In the genomic region with DNA sequence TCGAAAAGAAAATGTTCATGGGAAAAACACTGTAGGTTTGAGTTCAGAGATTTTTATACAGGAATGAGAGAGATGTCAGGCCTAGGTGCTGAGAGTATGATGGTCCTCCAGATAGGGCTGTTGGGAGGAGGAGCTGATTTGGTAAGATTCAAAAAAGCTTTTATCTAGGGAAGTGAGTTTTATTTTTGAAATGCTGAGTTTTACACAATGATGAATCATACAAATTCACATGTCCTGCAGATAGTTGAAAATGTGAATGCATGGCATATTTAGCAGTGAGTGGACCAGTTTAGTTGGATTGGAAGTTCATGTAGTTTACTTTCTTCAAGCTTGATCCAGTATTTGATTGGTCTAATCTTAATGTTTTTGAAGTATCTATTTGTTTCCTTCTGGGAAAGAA, we compare ENCODE assay signal across 26 cellular contexts.
DNase-seq lines count a peak whose midpoint lies in the region; ATAC-seq, FAIRE-seq and TF ChIP-seq lines count a peak whose summit lies in the region.
"Had no signal": no experiment of that assay in that cellular context is flagged by ENCODE, and none has a peak within 500 bp of the region (broad histone marks: within the 10 kb centered on the region; RNA-seq: fewer than 3 reads in every experiment).

No MANE protein-coding gene starts in this region.

- H3K27me3 ChIP-seq in breast epithelium (no peaks in the 10 kb centered on the region), astrocyte (ENCODE audit: insufficient read depth, low read length) (no peaks in the 10 kb centered on the region), neuronal stem cell (ENCODE audit: control insufficient read depth in 3 of 3, insufficient read depth in 3 of 3, low read depth in 1 of 3, low read length in 3 of 3) (no peaks in the 10 kb centered on the region), aorta (ENCODE audit: control insufficient read depth in 1 of 2, insufficient read depth in 2 of 2, low read length in 1 of 2) (no peaks in the 10 kb centered on the region)
- H3K27me3 ChIP-seq: adrenal gland, colonic mucosa had no signal

- H3K9ac ChIP-seq in astrocyte (ENCODE audit: low read length) (no peak overlapping the region), neuronal stem cell (ENCODE audit: low read depth, low read length, poor library complexity) (no peak overlapping the region)

- peak overlapping the region; percentile 41 for H3K4me2 ChIP-seq in astrocyte (ENCODE audit: low read length)
- no peak overlapping the region for H3K4me2 ChIP-seq in neuronal stem cell (ENCODE audit: insufficient read depth, low read length, poor library complexity, severe bottlenecking)

- no peak overlapping the region for H3K18ac ChIP-seq in neuronal stem cell (ENCODE audit: low read length)

- H3K4me1 Mint-ChIP-seq in MCF 10A (ENCODE audit: insufficient read depth, unreplicated experiment) (no peaks in the 10 kb centered on the region), astrocyte (ENCODE audit: low read depth, unreplicated experiment) (peaks cover 27% of the 10 kb centered on the region)

- H3K36me3 Mint-ChIP-seq in MCF 10A (ENCODE audit: insufficient read depth, unreplicated experiment) (peaks cover 14% of the 10 kb centered on the region), astrocyte (ENCODE audit: low read depth, unreplicated experiment) (no peaks in the 10 kb centered on the region)
- H3K36me3 Mint-ChIP-seq: naive thymus-derived CD8-positive, alpha-beta T cell; type B pancreatic cell had no signal

- no peak overlapping the region for H3K4me3 Mint-ChIP-seq in MCF 10A (ENCODE audit: unreplicated experiment)
- H3K4me3 Mint-ChIP-seq in astrocyte (ENCODE audit: unreplicated experiment), result no peak overlapping the region
- H3K4me3 Mint-ChIP-seq: CD4-positive, alpha-beta T cell; naive thymus-derived CD8-positive, alpha-beta T cell; T-helper 17 cell; type B pancreatic cell had no signal

- H2AK5ac ChIP-seq in neuronal stem cell (ENCODE audit: low read depth, low read length), result no peak overlapping the region

- WGBS in neuronal stem cell (ENCODE audit: extremely low coverage in 2 of 2, insufficient read length in 2 of 2, insufficient replicate concordance in 1 of 2), 2 donors, result no CpG with 5 or more reads among the region's 1 CpG
- 80 to 90% methylated on average over 1 of the region's 1 CpG for WGBS in aorta, 2 donors

- intact Hi-C loops in MCF 10A (cut with micrococcal nuclease), result no loop called here
- intact Hi-C loops in breast epithelium (cut with DNase I; ENCODE audit: low total_unique reads), result no loop called here
- intact Hi-C loops in aorta (cut with DNase I), result no loop called here

- TF ChIP-seq POLR2A in breast epithelium (IDR thresholded peaks at IDR 0.05), result no peak

- H3K36me3 ChIP-seq in breast epithelium, result no peaks in the 10 kb centered on the region
- H3K36me3 ChIP-seq in astrocyte (ENCODE audit: insufficient read depth, low read length), result no peaks in the 10 kb centered on the region
- no peaks in the 10 kb centered on the region for H3K36me3 ChIP-seq in neuronal stem cell (replicated peaks in 1 of 2; ENCODE audit: control insufficient read depth in 2 of 2, insufficient read depth in 2 of 2, low read length in 2 of 2)
- no peaks in the 10 kb centered on the region for H3K36me3 ChIP-seq in aorta (ENCODE audit: control insufficient read depth in 1 of 2, insufficient read depth in 2 of 2, low read length in 1 of 2)
- H3K36me3 ChIP-seq: adrenal gland, colonic mucosa had no signal

- CTCF ChIA-PET in MCF 10A (lab: Yijun Ruan, JAX), result interaction anchor here (1.0 kb wide), 1 partner anchor 36 kb away, joined by 3 read pairs; no protein-coding TSS in a partner anchor

- no peak overlapping the region for H3K23ac ChIP-seq in neuronal stem cell (ENCODE audit: low read depth, low read length, poor library complexity)

- no peak overlapping the region for H3K27ac ChIP-seq in breast epithelium
- H3K27ac ChIP-seq in astrocyte (ENCODE audit: low read depth, low read length), result peak overlapping the region; percentile 10
- no peak overlapping the region for H3K27ac ChIP-seq in neuronal stem cell (replicated peaks; ENCODE audit: low read length)
- H3K27ac ChIP-seq in aorta (ENCODE audit: low read depth in 1 of 2, low read length in 2 of 2), result no peak overlapping the region
- H3K27ac ChIP-seq: colonic mucosa, epithelial cell of prostate had no signal

- no peak overlapping the region for H4K91ac ChIP-seq in neuronal stem cell (ENCODE audit: low read depth, low read length, poor library complexity)

- no peak overlapping the region for H2BK5ac ChIP-seq in neuronal stem cell (ENCODE audit: low read length)

- peaks cover 94% of the 10 kb centered on the region for H4K20me1 ChIP-seq in astrocyte (ENCODE audit: insufficient read depth, low read length)

- H3K9me3 ChIP-seq in breast epithelium (no peaks in the 10 kb centered on the region), astrocyte (ENCODE audit: insufficient read depth, low read depth, low read length) (no peaks in the 10 kb centered on the region), neuronal stem cell (replicated peaks in 1 of 2; ENCODE audit: control insufficient read depth in 2 of 2, insufficient read depth in 1 of 2, low read depth in 1 of 2, low read length in 2 of 2) (no peaks in the 10 kb centered on the region), aorta (ENCODE audit: control insufficient read depth, low read length) (no peaks in the 10 kb centered on the region)
- H3K9me3 ChIP-seq: adrenal gland, colonic mucosa had no signal

- no peak overlapping the region for H3K14ac ChIP-seq in neuronal stem cell (ENCODE audit: low read length)

- no peak overlapping the region for H3K27ac Mint-ChIP-seq in MCF 10A (ENCODE audit: low read depth, unreplicated experiment)
- H3K27ac Mint-ChIP-seq in astrocyte (ENCODE audit: unreplicated experiment), result no peak overlapping the region
- H3K27ac Mint-ChIP-seq: CD4-positive, alpha-beta T cell; T-helper 17 cell; type B pancreatic cell had no signal

- H3K4ac ChIP-seq in neuronal stem cell (ENCODE audit: low read length), result no peak overlapping the region

- FAIRE-seq in astrocyte (lab: Jason Lieb, UNC), result no peak
- FAIRE-seq: HTR-8/SVneo, keratinocyte had no signal

- peak; percentile 11 for DNase-seq in MCF 10A (ENCODE audit: unreplicated experiment)
- DNase-seq in breast epithelium (ENCODE audit: low spot score in 2 of 2), result no peak
- peak; percentile 49 for DNase-seq in astrocyte (ENCODE audit: low read depth)
- peak; percentile 42 for DNase-seq in fibroblast of villous mesenchyme (ENCODE audit: low read depth)
- no peak for DNase-seq in neuronal stem cell (ENCODE audit: low spot score)
- DNase-seq in aorta, result no peak
- no peak for DNase-seq in COR-L47 (lab: John Stamatoyannopoulos, UW)
- DNase-seq: 8988T; activated CD4-positive, CD25-positive, alpha-beta regulatory T cell; activated effector memory CD4-positive, alpha-beta T cell treated with Interleukin-2 at 50 U/mL for 16 hours; adrenal gland; CD4-positive, alpha-beta T cell; colonic mucosa; DND-41; naive thymus-derived CD8-positive, alpha-beta T cell; NCI-H1694 treated with DMSO at 0.1 percent for 48 hours; NCI-H510A treated with DMSO at 0.1 percent for 48 hours; SHP77 treated with DMSO at 0.1 percent for 48 hours; stimulated activated naive CD4-positive, alpha-beta T cell; T-helper 17 cell had no signal

- peaks cover 70% of the 10 kb centered on the region for H3K79me2 ChIP-seq in astrocyte (ENCODE audit: insufficient read depth, low read length)

- no peak overlapping the region for H2BK12ac ChIP-seq in neuronal stem cell (ENCODE audit: low read length)

- H2AFZ ChIP-seq in astrocyte (ENCODE audit: low read depth, low read length), result no peak overlapping the region
- H2AFZ ChIP-seq in neuronal stem cell (ENCODE audit: low read length), result no peak overlapping the region

- POLR2A ChIA-PET in MCF 10A (lab: Yijun Ruan, JAX), result interaction anchor here (0.7 kb wide), 1 partner anchor 12 kb away, joined by 3 read pairs; no protein-coding TSS in a partner anchor

- H3K9me3 Mint-ChIP-seq in MCF 10A (ENCODE audit: unreplicated experiment), result no peaks in the 10 kb centered on the region
- H3K9me3 Mint-ChIP-seq in astrocyte (ENCODE audit: unreplicated experiment), result no peaks in the 10 kb centered on the region
- H3K9me3 Mint-ChIP-seq: CD4-positive, alpha-beta T cell; naive thymus-derived CD8-positive, alpha-beta T cell; type B pancreatic cell had no signal

- ATAC-seq in aorta (ENCODE audit: low FRiP score) (no peak), HG03442 (IDR thresholded peaks at IDR 0.05; ENCODE audit: unreplicated experiment) (no peak)
- ATAC-seq: HCT116; naive thymus-derived CD8-positive, alpha-beta T cell; T-helper 17 cell had no signal

- H3K27me3 Mint-ChIP-seq in MCF 10A (ENCODE audit: insufficient read depth, unreplicated experiment) (no peaks in the 10 kb centered on the region), astrocyte (ENCODE audit: low read depth, unreplicated experiment) (no peaks in the 10 kb centered on the region)
- H3K27me3 Mint-ChIP-seq: CD4-positive, alpha-beta T cell; naive thymus-derived CD8-positive, alpha-beta T cell; T-helper 17 cell; type B pancreatic cell had no signal

- H3K4me1 ChIP-seq in breast epithelium (no peaks in the 10 kb centered on the region), astrocyte (ENCODE audit: insufficient read depth, low read length) (peaks cover 18% of the 10 kb centered on the region), neuronal stem cell (ENCODE audit: control insufficient read depth in 2 of 2, insufficient read depth in 1 of 2, low read depth in 1 of 2, low read length in 2 of 2) (peaks cover 3% of the 10 kb centered on the region in 2 donors), aorta (ENCODE audit: control insufficient read depth in 1 of 2, insufficient read depth in 2 of 2, low read length in 2 of 2) (peaks cover 0 to 11% of the 10 kb centered on the region in 2 donors)
- H3K4me1 ChIP-seq: colonic mucosa had no signal

- H3K4me3 ChIP-seq in breast epithelium (no peak overlapping the region), astrocyte (ENCODE audit: insufficient read depth, low read depth, low read length) (no peak overlapping the region), fibroblast of villous mesenchyme (ENCODE audit: low read depth, low read length) (no peak overlapping the region), neuronal stem cell (ENCODE audit: low read length in 2 of 2) (no peak overlapping the region), aorta (ENCODE audit: low read length in 2 of 2) (no peak overlapping the region)
- H3K4me3 ChIP-seq: adrenal gland, colonic mucosa had no signal

- H2BK15ac ChIP-seq in neuronal stem cell (ENCODE audit: low read length), result no peak overlapping the region

- no peak for TF ChIP-seq CTCF in MCF 10A (IDR thresholded peaks at IDR 0.05; ENCODE audit: unreplicated experiment)
- TF ChIP-seq CTCF in breast epithelium (IDR thresholded peaks at IDR 0.05), result no peak
- TF ChIP-seq CTCF in astrocyte (IDR thresholded peaks at IDR 0.05; ENCODE audit: insufficient read depth, low read depth, low read length), result no peak
- no peak for TF ChIP-seq CTCF in fibroblast of villous mesenchyme (IDR thresholded peaks at IDR 0.05; ENCODE audit: insufficient read depth, low read depth, low read length)

- BruUV-seq in MCF 10A (replicated peaks; lab: Mats Ljungman, UMichigan), result no TSS peak

- no peak overlapping the region for H4K8ac ChIP-seq in neuronal stem cell (ENCODE audit: low read depth, low read length)

- no peaks in the 10 kb centered on the region for H3K79me1 ChIP-seq in neuronal stem cell (ENCODE audit: low read depth, low read length)

- H2BK120ac ChIP-seq in neuronal stem cell (ENCODE audit: low read depth, low read length), result no peak overlapping the region

Comparison
In these comparisons a context has a peak if more than half of its experiments do, and no peak if none do; other contexts are left out.
1. DNase-seq: peak in MCF 10A (single experiment), astrocyte (single experiment) and fibroblast of villous mesenchyme (single experiment); none in breast epithelium (0 of 2), neuronal stem cell (single experiment), aorta (0 of 2) and COR-L47 (single experiment).